ENCODE assay signal across 1 cellular context in genomic region chr14:89232366-89233070, GRCh38.
A peak's percentile ranks its signal among the peaks of the same experiment; 100 is the strongest.
TF ChIP-seq lines count a peak whose summit lies in the region.

No MANE protein-coding gene starts in this region.

TF ChIP-seq in HepG2, 621 proteins besides CTCF, POLR2A, EP300 and RAD21 (continued from another document and continues in another):
- TF ChIP-seq ZNF362 (CRISPR knock-in tag; IDR thresholded peaks at IDR 0.05; ENCODE audit: borderline replicate concordance) = peak; percentile 72; the same call in 1 of the 2 replicates
- 0 out of 2 replicates have a peak, but pooled peaks have one; percentile 40 for TF ChIP-seq HMG20B (CRISPR knock-in tag; conservative IDR thresholded peaks at IDR 0.05)
- TF ChIP-seq ZBTB7B (CRISPR knock-in tag; IDR thresholded peaks at IDR 0.05) = peak; percentile 86
- TF ChIP-seq KAT8 (CRISPR knock-in tag; IDR thresholded peaks at IDR 0.05) = no peak
- TF ChIP-seq ZNF530 (CRISPR knock-in tag; IDR thresholded peaks at IDR 0.05; ENCODE audit: low read depth) = no peak
- TF ChIP-seq ZNF331 (CRISPR knock-in tag; IDR thresholded peaks at IDR 0.05) = no peak
- no peak for TF ChIP-seq MZF1 (CRISPR knock-in tag; IDR thresholded peaks at IDR 0.05; ENCODE audit: borderline replicate concordance)
- TF ChIP-seq RORA (CRISPR knock-in tag; IDR thresholded peaks at IDR 0.05) = no peak
- TF ChIP-seq KDM6A (CRISPR knock-in tag; IDR thresholded peaks at IDR 0.05; ENCODE audit: low read depth) = peak; percentile 15; the same call in 1 of the 2 replicates
- TF ChIP-seq CBX5 (CRISPR knock-in tag; IDR thresholded peaks at IDR 0.05; ENCODE audit: borderline replicate concordance) = peak; percentile 41; the same call in 1 of the 2 replicates
- 0 out of 2 replicates have a peak, but pooled peaks have one; percentile 23 for TF ChIP-seq ZNF589 (CRISPR knock-in tag; conservative IDR thresholded peaks at IDR 0.05)
- no peak for TF ChIP-seq USF2 (IDR thresholded peaks at IDR 0.05; ENCODE audit: low read depth, low read length)
- 0 out of 2 replicates have a peak, but pooled peaks have one; percentile 13 for TF ChIP-seq USF2 (CRISPR knock-in tag; IDR thresholded peaks at IDR 0.05; ENCODE audit: borderline replicate concordance)
- TF ChIP-seq NFE2 (CRISPR knock-in tag; IDR thresholded peaks at IDR 0.05) = no peak
- peak; percentile 71; the same call in 1 of the 2 replicates for TF ChIP-seq HOXA3 (CRISPR knock-in tag; IDR thresholded peaks at IDR 0.05)
- peak; percentile 93 for TF ChIP-seq TBX2 (CRISPR knock-in tag; IDR thresholded peaks at IDR 0.05; ENCODE audit: borderline replicate concordance)
- peak; percentile 69; the same call in 1 of the 2 replicates for TF ChIP-seq ZMAT3 (CRISPR knock-in tag; conservative IDR thresholded peaks at IDR 0.05)
- TF ChIP-seq BCL3 (CRISPR knock-in tag; IDR thresholded peaks at IDR 0.05) = peak; percentile 16; the same call in 1 of the 2 replicates
- no peak for TF ChIP-seq NR3C1 (CRISPR knock-in tag; IDR thresholded peaks at IDR 0.05)
- TF ChIP-seq HDAC2 (CRISPR knock-in tag; IDR thresholded peaks at IDR 0.05) = peak; percentile 88
- 0 out of 2 replicates have a peak, but pooled peaks have one; percentile 56 for TF ChIP-seq MEIS2 (CRISPR knock-in tag; IDR thresholded peaks at IDR 0.05)
- TF ChIP-seq PPARG (CRISPR knock-in tag; conservative IDR thresholded peaks at IDR 0.05) = peak; percentile 64; the same call in 1 of the 2 replicates
- TF ChIP-seq LCORL (IDR thresholded peaks at IDR 0.05) = no peak
- TF ChIP-seq LCORL (CRISPR knock-in tag; IDR thresholded peaks at IDR 0.05) = peak; percentile 86
- TF ChIP-seq ZNF446 (CRISPR knock-in tag; IDR thresholded peaks at IDR 0.05) = no peak
- 0 out of 2 replicates have a peak, but pooled peaks have one; percentile 14 for TF ChIP-seq SP5 (CRISPR knock-in tag; IDR thresholded peaks at IDR 0.05; ENCODE audit: borderline replicate concordance, low read depth)
- TF ChIP-seq SP4 (CRISPR knock-in tag; IDR thresholded peaks at IDR 0.05) = no peak
- no peak for TF ChIP-seq NFYB (CRISPR knock-in tag; IDR thresholded peaks at IDR 0.05)
- TF ChIP-seq FOXP1 (IDR thresholded peaks at IDR 0.05) = no peak
- peak; percentile 71 for TF ChIP-seq FOXP1 (CRISPR knock-in tag; IDR thresholded peaks at IDR 0.05)
- TF ChIP-seq EZH2 (conservative IDR thresholded peaks at IDR 0.05; ENCODE audit: low read depth, low read length) = no peak
- peak; percentile 46; the same call in 1 of the 2 replicates for TF ChIP-seq KAT2B (IDR thresholded peaks at IDR 0.05; ENCODE audit: borderline replicate concordance, low read depth, low read length)
- TF ChIP-seq SNAI1 (CRISPR knock-in tag; IDR thresholded peaks at IDR 0.05; ENCODE audit: borderline replicate concordance) = no peak
- no peak for TF ChIP-seq SETDB1 (CRISPR knock-in tag; IDR thresholded peaks at IDR 0.05; ENCODE audit: borderline replicate concordance)
- no peak for TF ChIP-seq HNRNPL (IDR thresholded peaks at IDR 0.05; ENCODE audit: low read depth, low read length)
- no peak for TF ChIP-seq ZNF253 (CRISPR knock-in tag; IDR thresholded peaks at IDR 0.05; ENCODE audit: borderline replicate concordance)
- TF ChIP-seq ZNF407 (CRISPR knock-in tag; IDR thresholded peaks at IDR 0.05; ENCODE audit: not compliant biosample characterization) = no peak
- no peak for TF ChIP-seq CSRNP2 (CRISPR knock-in tag; conservative IDR thresholded peaks at IDR 0.05; ENCODE audit: low read depth)
- no peak for TF ChIP-seq ZBTB7A (CRISPR knock-in tag; IDR thresholded peaks at IDR 0.05)
- TF ChIP-seq ZNF784 (CRISPR knock-in tag; IDR thresholded peaks at IDR 0.05; ENCODE audit: borderline replicate concordance) = no peak; the same call in 1 of the 2 replicates
- TF ChIP-seq ZBTB2 (CRISPR knock-in tag; IDR thresholded peaks at IDR 0.05; ENCODE audit: low read depth) = 0 out of 2 replicates have a peak, but pooled peaks have one; percentile 36
- TF ChIP-seq ZNF737 (CRISPR knock-in tag; IDR thresholded peaks at IDR 0.05; ENCODE audit: borderline replicate concordance) = no peak
- TF ChIP-seq POLR2AphosphoS5 (IDR thresholded peaks at IDR 0.05; ENCODE audit: low read depth, low read length) = no peak
- 0 out of 2 replicates have a peak, but pooled peaks have one; percentile 72 for TF ChIP-seq MTF2 (CRISPR knock-in tag; IDR thresholded peaks at IDR 0.05; ENCODE audit: borderline replicate concordance)
- TF ChIP-seq EEA1 (CRISPR knock-in tag; IDR thresholded peaks at IDR 0.05; ENCODE audit: borderline replicate concordance) = no peak
- no peak for TF ChIP-seq ZNF598 (CRISPR knock-in tag; IDR thresholded peaks at IDR 0.05; ENCODE audit: borderline replicate concordance)
- peak; percentile 25; the same call in 1 of the 3 replicates for TF ChIP-seq MXI1 (IDR thresholded peaks at IDR 0.05; ENCODE audit: borderline replicate concordance, low read depth, low read length)
- TF ChIP-seq GATA4 (IDR thresholded peaks at IDR 0.05; ENCODE audit: borderline replicate concordance, low read depth) = peak; percentile 40; the same call in 1 of the 2 replicates
